Comparison of ENCODE assay signal across 8 cellular contexts in the genomic region with DNA sequence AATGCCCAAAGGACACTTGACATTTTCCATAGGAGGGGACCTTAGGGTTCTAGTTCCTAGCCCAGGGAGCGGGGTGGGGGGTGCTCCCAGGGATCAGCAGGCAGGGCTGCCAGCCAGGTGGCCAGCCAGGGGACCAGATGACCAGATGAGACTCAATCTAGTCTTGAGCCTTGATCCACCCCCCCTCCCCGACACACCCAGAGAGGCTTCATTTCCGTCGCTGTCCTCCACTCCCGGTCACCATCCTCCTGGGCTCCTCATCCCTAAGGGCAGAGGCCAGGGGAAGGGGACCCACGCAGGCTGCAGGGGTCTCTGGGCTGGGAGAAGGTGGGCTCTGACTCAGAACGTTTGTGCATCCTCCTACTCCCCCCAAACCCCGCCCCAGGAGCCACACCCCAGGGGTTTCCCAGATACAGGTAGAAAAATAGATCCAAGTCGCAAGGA. TPM values are rescaled to one million over a fixed set of nuclear protein-coding genes. Genes with fewer than 3 reads are reported as not detected.
A peak's percentile ranks its signal among the peaks of the same experiment; 100 is the strongest.
DNase-seq lines count a peak whose midpoint lies in the region; ATAC-seq and TF ChIP-seq lines count a peak whose summit lies in the region.

No MANE protein-coding gene starts in this region.

- H3K36me3 Mint-ChIP-seq in T-helper 2 cell treated with Interferon-gamma antibody and Interleukin-4, amounts not matched to agents 5 μg/mL and 100 μg/mL, for 36 hours (ENCODE audit: low read depth), result peaks cover 11% of the 10 kb centered on the region
- peaks cover 17% of the 10 kb centered on the region for H3K36me3 Mint-ChIP-seq in activated T-helper 17 cell treated with anti-CD3 and anti-CD28 coated beads, Interleukin-2, amount 50 U/mL, for 72 hours (ENCODE audit: low read depth)

- no peaks in the 10 kb centered on the region for H3K9me3 ChIP-seq in thoracic aorta
- H3K9me3 ChIP-seq in aorta (ENCODE audit: control insufficient read depth, low read length), result no peaks in the 10 kb centered on the region

- H3K27me3 ChIP-seq in thoracic aorta (replicated peaks; ENCODE audit: insufficient read depth) (no peaks in the 10 kb centered on the region), aorta (ENCODE audit: control insufficient read depth in 1 of 2, insufficient read depth in 2 of 2, low read length in 1 of 2) (no peaks in the 10 kb centered on the region)

- H3K27ac ChIP-seq in thoracic aorta (peak overlapping the region in 1 of 2 donors; percentile 31), aorta (ENCODE audit: low read depth in 1 of 2, low read length in 2 of 2) (no peak overlapping the region)

- H3K4me1 ChIP-seq in thoracic aorta (ENCODE audit: control insufficient read depth in 1 of 2, low read depth in 2 of 2) (peaks cover 21 to 67% of the 10 kb centered on the region in 2 donors), aorta (ENCODE audit: control insufficient read depth in 1 of 2, insufficient read depth in 2 of 2, low read length in 2 of 2) (no peaks in the 10 kb centered on the region)

- peaks cover 27% of the 10 kb centered on the region for H3K4me1 Mint-ChIP-seq in T-helper 2 cell treated with Interferon-gamma antibody and Interleukin-4, amounts not matched to agents 5 μg/mL and 100 μg/mL, for 36 hours (ENCODE audit: low read depth)
- peaks cover 14% of the 10 kb centered on the region for H3K4me1 Mint-ChIP-seq in activated T-helper 17 cell treated with anti-CD3 and anti-CD28 coated beads, Interleukin-2, amount 50 U/mL, for 72 hours

- peak; percentile 5 for ATAC-seq in activated T-helper 17 cell treated with anti-CD3 and anti-CD28 coated beads, Interleukin-2, amount 50 U/mL, for 72 hours (replicated peaks)
- ATAC-seq in thoracic aorta (ENCODE audit: insufficient number of reproducible peaks, low FRiP score, low read depth) (no peak), aorta (ENCODE audit: low FRiP score) (no peak)

- H3K27me3 Mint-ChIP-seq in T-helper 2 cell treated with Interferon-gamma antibody and Interleukin-4, amounts not matched to agents 5 μg/mL and 100 μg/mL, for 36 hours (ENCODE audit: low read depth), result peaks cover 13% of the 10 kb centered on the region
- H3K27me3 Mint-ChIP-seq in activated T-helper 17 cell treated with anti-CD3 and anti-CD28 coated beads, Interleukin-2, amount 50 U/mL, for 72 hours, result no peaks in the 10 kb centered on the region

- no peak for DNase-seq in T-helper 2 cell treated with Interferon-gamma antibody and Interleukin-4, amounts not matched to agents 5 μg/mL and 100 μg/mL, for 36 hours (ENCODE audit: low spot score)
- DNase-seq in T-helper 2 cell (no peak), iris pigment epithelial cell (ENCODE audit: low read depth) (peak; percentile 20), thoracic aorta (ENCODE audit: low spot score) (no peak), glomerular visceral epithelial cell (ENCODE audit: extremely low spot score) (no peak), aorta (no peak), GM03348 (ENCODE audit: low spot score) (no peak)

- H3K4me3 ChIP-seq in thoracic aorta, result peak overlapping the region; percentile 93
- H3K4me3 ChIP-seq in aorta (ENCODE audit: low read length in 2 of 2), result peak overlapping the region in 1 of 2 donors; percentile 94

- no peaks in the 10 kb centered on the region for H3K9me3 Mint-ChIP-seq in T-helper 2 cell treated with Interferon-gamma antibody and Interleukin-4, amounts not matched to agents 5 μg/mL and 100 μg/mL, for 36 hours
- H3K9me3 Mint-ChIP-seq in activated T-helper 17 cell treated with anti-CD3 and anti-CD28 coated beads, Interleukin-2, amount 50 U/mL, for 72 hours, result no peaks in the 10 kb centered on the region

- peak overlapping the region; percentile 83 for H3K4me3 Mint-ChIP-seq in T-helper 2 cell treated with Interferon-gamma antibody and Interleukin-4, amounts not matched to agents 5 μg/mL and 100 μg/mL, for 36 hours
- H3K4me3 Mint-ChIP-seq in activated T-helper 17 cell treated with anti-CD3 and anti-CD28 coated beads, Interleukin-2, amount 50 U/mL, for 72 hours, result peak overlapping the region; percentile 79

- WGBS in aorta, 2 donors, result 37 to 49% methylated on average over 9 of the region's 9 CpGs

- H3K27ac Mint-ChIP-seq in T-helper 2 cell treated with Interferon-gamma antibody and Interleukin-4, amounts not matched to agents 5 μg/mL and 100 μg/mL, for 36 hours, result no peak overlapping the region
- H3K27ac Mint-ChIP-seq in activated T-helper 17 cell treated with anti-CD3 and anti-CD28 coated beads, Interleukin-2, amount 50 U/mL, for 72 hours, result peak overlapping the region; percentile 85

- H3K36me3 ChIP-seq in thoracic aorta (no peaks in the 10 kb centered on the region), aorta (ENCODE audit: control insufficient read depth in 1 of 2, insufficient read depth in 2 of 2, low read length in 1 of 2) (no peaks in the 10 kb centered on the region)

- intact Hi-C loops in aorta (cut with DNase I), result no loop called here

- no peak for TF ChIP-seq CTCF in thoracic aorta (IDR thresholded peaks at IDR 0.05)

RNA-seq across cellular contexts. Expression of a gene that starts 1.0 kb away (rescaled TPM):
- total RNA-seq in activated T-helper 17 cell treated with anti-CD3 and anti-CD28 coated beads, Interleukin-2, amount 50 U/mL, for 72 hours, result 10 to 100 TPM; 16.8 to 40.9 TPM
- 10 to 100 TPM; 10.3 to 16.8 TPM for total RNA-seq in thoracic aorta
- total RNA-seq in aorta, result 10 to 100 TPM; 10.2 to 14.7 TPM
- polyA plus RNA-seq in aorta, result 10 to 100 TPM in 1 of 2 donors, 1 to 10 TPM in 1; 2.6 to 13.4 TPM

RNA-seq across cellular contexts. Expression of a gene that starts 20.1 kb away (rescaled TPM):
- total RNA-seq in activated T-helper 17 cell treated with anti-CD3 and anti-CD28 coated beads, Interleukin-2, amount 50 U/mL, for 72 hours, result 10 to 100 TPM; 11.9 to 21.2 TPM
- total RNA-seq in thoracic aorta, result 10 to 100 TPM in 1 of 2 donors, 1 to 10 TPM in 1; 2.5 to 16.9 TPM
- 10 to 100 TPM; 11.2 to 11.4 TPM for total RNA-seq in aorta
- polyA plus RNA-seq in aorta, result 10 to 100 TPM; 15.3 to 32.5 TPM

RNA-seq across cellular contexts. Expression of a gene that starts 35.1 kb away (rescaled TPM):
- 10 to 100 TPM; 54.6 to 82.3 TPM for total RNA-seq in activated T-helper 17 cell treated with anti-CD3 and anti-CD28 coated beads, Interleukin-2, amount 50 U/mL, for 72 hours
- total RNA-seq in thoracic aorta (10 to 100 TPM; 36.9 to 51.0 TPM), aorta (10 to 100 TPM; 39.0 to 39.6 TPM)
- polyA plus RNA-seq in aorta, result 10 to 100 TPM; 48.1 to 60.7 TPM

RNA-seq across cellular contexts. Expression of a gene that starts 35.2 kb away (rescaled TPM):
- total RNA-seq in activated T-helper 17 cell treated with anti-CD3 and anti-CD28 coated beads, Interleukin-2, amount 50 U/mL, for 72 hours, result 1 to 10 TPM; 5.3 to 7.6 TPM
- total RNA-seq in thoracic aorta, result 1 to 10 TPM; 3.9 to 7.8 TPM
- total RNA-seq in aorta, result 1 to 10 TPM; 6.7 to 7.8 TPM
- 1 to 10 TPM; 4.5 to 5.1 TPM for polyA plus RNA-seq in aorta

RNA-seq across cellular contexts. Expression of a gene that starts 50.8 kb away (rescaled TPM):
- total RNA-seq in activated T-helper 17 cell treated with anti-CD3 and anti-CD28 coated beads, Interleukin-2, amount 50 U/mL, for 72 hours, result under 1 TPM; 0.15 to 0.48 TPM
- total RNA-seq in thoracic aorta, result 1 to 10 TPM in 1 of 2 donors, under 1 TPM in 1; 0.92 to 1.2 TPM
- 1 to 10 TPM; 1.5 to 1.8 TPM for total RNA-seq in aorta
- polyA plus RNA-seq in aorta, result 1 to 10 TPM in 1 of 2 donors, under 1 TPM in 1; 0.88 to 2.3 TPM
